1 cellular context compared by ENCODE assay signal in genomic region chr2:3542107-3542506, GRCh38.
A peak's percentile ranks its signal among the peaks of the same experiment; 100 is the strongest.
TF ChIP-seq lines count a peak whose summit lies in the region.

No MANE protein-coding gene starts in this region.

TF ChIP-seq in HepG2, 621 proteins besides CTCF, POLR2A, EP300 and RAD21:
- TF ChIP-seq ARHGAP35 (CRISPR knock-in tag; IDR thresholded peaks at IDR 0.05; ENCODE audit: borderline replicate concordance): no peak
- TF ChIP-seq MAFK (conservative IDR thresholded peaks at IDR 0.05 in 1 of 2, IDR thresholded peaks at IDR 0.05 in 1 of 2; ENCODE audit: low read length in 2 of 2): peak; percentile 93 to 94
- peak; percentile 94 for TF ChIP-seq MAFF (IDR thresholded peaks at IDR 0.05; ENCODE audit: low read depth, low read length)
- TF ChIP-seq ZNF574 (CRISPR knock-in tag; IDR thresholded peaks at IDR 0.05): no peak
TF ChIP-seq in HepG2: peak in this region for 2.
